In genomic region chr12:55681142-55682077, GRCh38 we compare ENCODE assay signal across 1 cellular context.
TF ChIP-seq lines count a peak whose summit lies in the region.

No MANE protein-coding gene starts in this region.

TF ChIP-seq in HepG2, 621 proteins besides CTCF, POLR2A, EP300 and RAD21 (continued from another document and continues in another):
- TF ChIP-seq ZNF891 (CRISPR knock-in tag; IDR thresholded peaks at IDR 0.05) (no peak; the same call in none of the 2 replicates), STAT5B (CRISPR knock-in tag; IDR thresholded peaks at IDR 0.05) (no peak), DR1 (CRISPR knock-in tag; IDR thresholded peaks at IDR 0.05) (peak; percentile 75), TOE1 (CRISPR knock-in tag; IDR thresholded peaks at IDR 0.05) (no peak), THAP8 (CRISPR knock-in tag; IDR thresholded peaks at IDR 0.05; ENCODE audit: borderline replicate concordance) (no peak), ZNF879 (CRISPR knock-in tag; IDR thresholded peaks at IDR 0.05) (no peak), ZNF501 (CRISPR knock-in tag; IDR thresholded peaks at IDR 0.05) (peak; percentile 52), NFIB (CRISPR knock-in tag; IDR thresholded peaks at IDR 0.05; ENCODE audit: borderline replicate concordance) (no peak), ZBTB39 (CRISPR knock-in tag; IDR thresholded peaks at IDR 0.05) (0 out of 2 replicates have a peak, but pooled peaks have one; percentile 49), ZNF841 (CRISPR knock-in tag; IDR thresholded peaks at IDR 0.05; ENCODE audit: borderline replicate concordance) (no peak), NONO (IDR thresholded peaks at IDR 0.05) (no peak), NONO (CRISPR knock-in tag; conservative IDR thresholded peaks at IDR 0.05) (peak; percentile 69), ZNF674 (CRISPR knock-in tag; IDR thresholded peaks at IDR 0.05; ENCODE audit: low read depth) (no peak), ZNF281 (CRISPR knock-in tag; IDR thresholded peaks at IDR 0.05; ENCODE audit: borderline replicate concordance) (peak; percentile 34; the same call in 1 of the 2 replicates), KIAA2018 (CRISPR knock-in tag; IDR thresholded peaks at IDR 0.05; ENCODE audit: borderline replicate concordance) (no peak), ZNF784 (CRISPR knock-in tag; IDR thresholded peaks at IDR 0.05; ENCODE audit: borderline replicate concordance) (no peak), ARHGAP35 (CRISPR knock-in tag; IDR thresholded peaks at IDR 0.05; ENCODE audit: borderline replicate concordance) (peak; percentile 41; the same call in 1 of the 2 replicates), ZZZ3 (CRISPR knock-in tag; IDR thresholded peaks at IDR 0.05; ENCODE audit: borderline replicate concordance) (no peak), E2F2 (CRISPR knock-in tag; IDR thresholded peaks at IDR 0.05; ENCODE audit: borderline replicate concordance) (no peak), IRX3 (CRISPR knock-in tag; IDR thresholded peaks at IDR 0.05; ENCODE audit: borderline replicate concordance, low read depth) (no peak), MYNN (CRISPR knock-in tag; IDR thresholded peaks at IDR 0.05; ENCODE audit: low read depth) (no peak), CENPX (CRISPR knock-in tag; IDR thresholded peaks at IDR 0.05) (no peak), ZBTB8A (CRISPR knock-in tag; IDR thresholded peaks at IDR 0.05; ENCODE audit: borderline replicate concordance, low read depth) (no peak), PRDM10 (CRISPR knock-in tag; IDR thresholded peaks at IDR 0.05; ENCODE audit: low read depth) (peak; percentile 67; the same call in 1 of the 2 replicates), SP1 (IDR thresholded peaks at IDR 0.05) (no peak), SP1 (CRISPR knock-in tag; IDR thresholded peaks at IDR 0.05) (0 out of 2 replicates have a peak, but pooled peaks have one; percentile 36), HOXA3 (CRISPR knock-in tag; IDR thresholded peaks at IDR 0.05) (peak; percentile 71; the same call in 1 of the 2 replicates), ZFP82 (CRISPR knock-in tag; IDR thresholded peaks at IDR 0.05; ENCODE audit: borderline replicate concordance) (no peak), PRDM15 (CRISPR knock-in tag; IDR thresholded peaks at IDR 0.05) (no peak), ZNF138 (CRISPR knock-in tag; IDR thresholded peaks at IDR 0.05; ENCODE audit: low read depth) (0 out of 2 replicates have a peak, but pooled peaks have one; percentile 6)
